1 cellular context compared by ENCODE assay signal in genomic region chr16:85449195-85449884, GRCh38.
TF ChIP-seq lines count a peak whose summit lies in the region.

No MANE protein-coding gene starts in this region.

TF ChIP-seq in HepG2, 621 proteins besides CTCF, POLR2A, EP300 and RAD21 (continued from another document and continues in another):
- no peak; the same call in 1 of the 2 replicates for TF ChIP-seq ZNF280B (CRISPR knock-in tag; IDR thresholded peaks at IDR 0.05; ENCODE audit: borderline replicate concordance)
- no peak for TF ChIP-seq ARNT (IDR thresholded peaks at IDR 0.05)
- TF ChIP-seq ZNF7 (CRISPR knock-in tag; IDR thresholded peaks at IDR 0.05): no peak
- no peak for TF ChIP-seq ZNF549 (CRISPR knock-in tag; IDR thresholded peaks at IDR 0.05)
- no peak for TF ChIP-seq ZNF34 (CRISPR knock-in tag; IDR thresholded peaks at IDR 0.05; ENCODE audit: borderline replicate concordance)
- no peak for TF ChIP-seq CBX1 (IDR thresholded peaks at IDR 0.05; ENCODE audit: low read depth)
- TF ChIP-seq ZNF207 (IDR thresholded peaks at IDR 0.05; ENCODE audit: borderline replicate concordance): no peak
- TF ChIP-seq PBX2 (CRISPR knock-in tag; IDR thresholded peaks at IDR 0.05): no peak
- TF ChIP-seq ZNF83 (CRISPR knock-in tag; IDR thresholded peaks at IDR 0.05; ENCODE audit: borderline replicate concordance): no peak
- no peak; the same call in none of the 2 replicates for TF ChIP-seq NR2F6 (IDR thresholded peaks at IDR 0.05)
- TF ChIP-seq NR2F6 (CRISPR knock-in tag; IDR thresholded peaks at IDR 0.05): peak; percentile 40; the same call in 1 of the 2 replicates
- TF ChIP-seq ZNF180 (CRISPR knock-in tag; IDR thresholded peaks at IDR 0.05; ENCODE audit: borderline replicate concordance, low read depth): no peak
- no peak for TF ChIP-seq TCF12 (IDR thresholded peaks at IDR 0.05)
- TF ChIP-seq TCF12 (CRISPR knock-in tag; IDR thresholded peaks at IDR 0.05): no peak
- no peak for TF ChIP-seq ZBTB49 (CRISPR knock-in tag; IDR thresholded peaks at IDR 0.05; ENCODE audit: borderline replicate concordance)
- TF ChIP-seq ZNF275 (CRISPR knock-in tag; IDR thresholded peaks at IDR 0.05; ENCODE audit: borderline replicate concordance): no peak
- TF ChIP-seq ZNF792 (CRISPR knock-in tag; IDR thresholded peaks at IDR 0.05): no peak; the same call in 1 of the 2 replicates
- TF ChIP-seq REPIN1 (CRISPR knock-in tag; IDR thresholded peaks at IDR 0.05; ENCODE audit: borderline replicate concordance, low read depth): no peak
- TF ChIP-seq IKZF5 (CRISPR knock-in tag; IDR thresholded peaks at IDR 0.05): no peak
- TF ChIP-seq DR1 (CRISPR knock-in tag; IDR thresholded peaks at IDR 0.05): no peak
- TF ChIP-seq PAWR (CRISPR knock-in tag; IDR thresholded peaks at IDR 0.05; ENCODE audit: borderline replicate concordance): no peak
- TF ChIP-seq ZNF788 (CRISPR knock-in tag; IDR thresholded peaks at IDR 0.05; ENCODE audit: borderline replicate concordance): no peak
- TF ChIP-seq ZNF556 (CRISPR knock-in tag; IDR thresholded peaks at IDR 0.05; ENCODE audit: borderline replicate concordance): peak; percentile 30; the same call in 1 of the 2 replicates
- TF ChIP-seq RCOR2 (CRISPR knock-in tag; IDR thresholded peaks at IDR 0.05): peak; percentile 71
- TF ChIP-seq ZNF292 (CRISPR knock-in tag; IDR thresholded peaks at IDR 0.05; ENCODE audit: borderline replicate concordance, low read depth): peak; percentile 54; the same call in 1 of the 2 replicates
- TF ChIP-seq STAT6 (CRISPR knock-in tag; IDR thresholded peaks at IDR 0.05; ENCODE audit: borderline replicate concordance): peak; percentile 91; the same call in 1 of the 2 replicates
- no peak for TF ChIP-seq ZBTB20 (CRISPR knock-in tag; IDR thresholded peaks at IDR 0.05; ENCODE audit: borderline replicate concordance, low read depth)
- TF ChIP-seq SRSF1 (optimal IDR thresholded peaks at IDR 0.05; ENCODE audit: low read depth, low read length): peak; percentile 39
- TF ChIP-seq ZFP36L1 (CRISPR knock-in tag; IDR thresholded peaks at IDR 0.05): no peak
- peak; percentile 6; the same call in 1 of the 2 replicates for TF ChIP-seq CCDC6 (CRISPR knock-in tag; IDR thresholded peaks at IDR 0.05)
- peak; percentile 12 for TF ChIP-seq XRCC5 (optimal IDR thresholded peaks at IDR 0.05; ENCODE audit: low read length)
- no peak; the same call in 1 of the 2 replicates for TF ChIP-seq MXD3 (CRISPR knock-in tag; IDR thresholded peaks at IDR 0.05)
- TF ChIP-seq ZFP82 (CRISPR knock-in tag; IDR thresholded peaks at IDR 0.05; ENCODE audit: borderline replicate concordance): no peak
- TF ChIP-seq SALL1 (CRISPR knock-in tag; IDR thresholded peaks at IDR 0.05): peak; percentile 16
- TF ChIP-seq KDM3A (CRISPR knock-in tag; IDR thresholded peaks at IDR 0.05; ENCODE audit: low read depth): no peak
- no peak for TF ChIP-seq MXD4 (CRISPR knock-in tag; IDR thresholded peaks at IDR 0.05)
- TF ChIP-seq POLR2G (IDR thresholded peaks at IDR 0.05; ENCODE audit: low read depth, low read length): no peak
- TF ChIP-seq ZBTB26 (CRISPR knock-in tag; IDR thresholded peaks at IDR 0.05; ENCODE audit: borderline replicate concordance): no peak
- TF ChIP-seq HNF4A (CRISPR knock-in tag; IDR thresholded peaks at IDR 0.05): peak; percentile 58; the same call in 1 of the 2 replicates
- no peak for TF ChIP-seq PRPF4 (IDR thresholded peaks at IDR 0.05; ENCODE audit: low read depth, low read length, poor library complexity, severe bottlenecking)
- no peak for TF ChIP-seq ZNF468 (CRISPR knock-in tag; IDR thresholded peaks at IDR 0.05)
- TF ChIP-seq ZNF652 (CRISPR knock-in tag; IDR thresholded peaks at IDR 0.05; ENCODE audit: borderline replicate concordance, low read depth): no peak
- peak; percentile 96 for TF ChIP-seq ZNF543 (CRISPR knock-in tag; IDR thresholded peaks at IDR 0.05)
- no peak for TF ChIP-seq CSRNP2 (CRISPR knock-in tag; conservative IDR thresholded peaks at IDR 0.05; ENCODE audit: low read depth)
- no peak for TF ChIP-seq SMARCE1 (IDR thresholded peaks at IDR 0.05; ENCODE audit: borderline replicate concordance)
